8 cellular contexts compared by ENCODE assay signal in the genomic region with DNA sequence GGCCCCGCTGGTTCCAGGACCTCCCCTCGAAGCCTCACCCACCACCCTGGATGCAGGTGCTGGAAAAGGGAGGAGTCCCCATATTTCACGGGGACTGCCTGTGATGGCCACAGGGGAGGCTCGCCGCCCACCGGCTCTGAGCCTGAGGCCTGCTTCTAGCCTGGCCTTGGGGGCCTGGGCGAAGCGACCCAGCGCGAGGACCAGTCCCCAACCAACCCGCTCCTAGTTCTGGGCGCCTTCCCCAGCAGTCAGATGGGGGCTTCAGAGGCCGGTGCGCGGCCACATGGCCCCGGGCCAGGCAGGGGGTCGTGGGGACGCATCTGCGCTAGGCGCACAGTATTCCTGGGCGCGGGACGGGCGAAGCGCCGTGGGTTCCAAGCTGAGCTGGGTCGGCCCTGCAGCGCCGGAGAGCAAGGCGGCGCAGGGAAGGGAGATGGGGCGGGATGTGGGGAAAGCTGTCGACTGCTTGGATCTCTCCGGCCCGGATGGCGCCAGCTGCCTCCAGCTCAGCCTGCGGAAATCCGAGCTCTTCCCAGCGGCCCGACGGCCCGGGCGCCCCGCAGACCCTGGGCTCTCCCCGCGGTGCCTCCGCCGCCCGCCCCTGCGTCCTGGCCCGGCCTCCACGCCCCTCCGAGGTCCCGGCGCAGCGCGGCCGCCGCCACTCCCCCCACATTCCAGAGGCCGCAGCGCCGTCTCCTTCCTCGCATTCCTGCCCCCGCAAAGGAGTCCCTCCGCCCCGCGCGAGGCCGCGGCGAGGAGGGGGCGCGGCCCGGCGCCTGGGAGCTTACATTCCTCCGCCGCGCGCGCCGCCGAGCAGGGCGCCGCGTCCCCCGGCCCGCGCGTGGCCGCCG. TPM values are rescaled to one million over a fixed set of nuclear protein-coding genes. Genes with fewer than 3 reads are reported as not detected.
DNase-seq lines count a peak whose midpoint lies in the region; ATAC-seq and TF ChIP-seq lines count a peak whose summit lies in the region.

A gene (plus strand): TSS at position 788 of the 851 bp plus-strand sequence. CDS start 217 bp downstream, outside the sequence.

- TF ChIP-seq CTCF in HFFc6 (IDR thresholded peaks at IDR 0.05): 0 out of 2 replicates have a peak, but pooled peaks have one; percentile 7

- DNase-seq in HFFc6 (peak; percentile 67), Right ventricle myocardium superior (peak; percentile 86), posterior vena cava (ENCODE audit: low spot score) (peak; percentile 94), SKM-1 (lab: John Stamatoyannopoulos, UW; ENCODE audit: unreplicated experiment) (no peak)
- DNase-seq in activated naive CD8-positive, alpha-beta T cell treated with anti-CD3 and anti-CD28 coated beads, Interleukin-2, amount 10 ng/mL, durations not matched to agents 7 days and 5 days: no peak
- DNase-seq in activated CD8-positive, alpha-beta memory T cell treated with anti-CD3 and anti-CD28 coated beads for 24 hours: no peak

- H3K4me1 Mint-ChIP-seq in HFFc6 (ENCODE audit: low read depth): peaks cover 28% of the 10 kb centered on the region
- H3K4me1 Mint-ChIP-seq in activated naive CD8-positive, alpha-beta T cell treated with anti-CD3 and anti-CD28 coated beads, Interleukin-2, amount 10 ng/mL, durations not matched to agents 7 days and 5 days: peaks cover 3% of the 10 kb centered on the region

- intact Hi-C loops in Right ventricle myocardium superior (cut with DNase I): no loop called here
- intact Hi-C loops in posterior vena cava (cut with DNase I): no loop called here

- POLR2A ChIA-PET in activated naive CD8-positive, alpha-beta T cell treated with anti-CD3 and anti-CD28 coated beads, Interleukin-2, amount 10 ng/mL, durations not matched to agents 7 days and 5 days (lab: Charles Lee): no interaction called here

- H3K9me3 Mint-ChIP-seq in HFFc6: no peaks in the 10 kb centered on the region
- no peaks in the 10 kb centered on the region for H3K9me3 Mint-ChIP-seq in activated naive CD8-positive, alpha-beta T cell treated with anti-CD3 and anti-CD28 coated beads, Interleukin-2, amount 10 ng/mL, durations not matched to agents 7 days and 5 days

- H3K27me3 Mint-ChIP-seq in HFFc6 (ENCODE audit: insufficient read depth): peaks cover 2% of the 10 kb centered on the region
- peaks cover 54% of the 10 kb centered on the region for H3K27me3 Mint-ChIP-seq in activated naive CD8-positive, alpha-beta T cell treated with anti-CD3 and anti-CD28 coated beads, Interleukin-2, amount 10 ng/mL, durations not matched to agents 7 days and 5 days

- no peak for ATAC-seq in activated naive CD8-positive, alpha-beta T cell treated with anti-CD3 and anti-CD28 coated beads, Interleukin-2, amount 10 ng/mL, durations not matched to agents 7 days and 5 days (ENCODE audit: low read depth)
- peak; percentile 84 for ATAC-seq in Right ventricle myocardium superior (ENCODE audit: poor library complexity)
- ATAC-seq in HG03469 (IDR thresholded peaks at IDR 0.05; ENCODE audit: unreplicated experiment): no peak
- ATAC-seq in GM21717 (IDR thresholded peaks at IDR 0.05; ENCODE audit: unreplicated experiment): no peak

- peak within 1 kb of the TSS; percentile 66 for H3K27ac Mint-ChIP-seq in HFFc6
- H3K27ac Mint-ChIP-seq in activated naive CD8-positive, alpha-beta T cell treated with anti-CD3 and anti-CD28 coated beads, Interleukin-2, amount 10 ng/mL, durations not matched to agents 7 days and 5 days: no peak within 1 kb of the TSS

- peaks cover 12% of the 10 kb centered on the region for H3K36me3 Mint-ChIP-seq in HFFc6 (ENCODE audit: low read depth)
- H3K36me3 Mint-ChIP-seq in activated naive CD8-positive, alpha-beta T cell treated with anti-CD3 and anti-CD28 coated beads, Interleukin-2, amount 10 ng/mL, durations not matched to agents 7 days and 5 days: no peaks in the 10 kb centered on the region

- peak within 1 kb of the TSS; percentile 87 for H3K4me3 Mint-ChIP-seq in HFFc6
- peak within 1 kb of the TSS; percentile 43 for H3K4me3 Mint-ChIP-seq in activated naive CD8-positive, alpha-beta T cell treated with anti-CD3 and anti-CD28 coated beads, Interleukin-2, amount 10 ng/mL, durations not matched to agents 7 days and 5 days

RNA-seq across cellular contexts. Expression of the gene that starts here (rescaled TPM):
- total RNA-seq in HFFc6 (2021; fragmentation: NEBNext Ultra II Directional; extraction: Animal tissue kit (Norgen Biotek cat#: 25700)): 10 to 100 TPM; 27.8 to 35.1 (median 29.4) TPM
- total RNA-seq in activated naive CD8-positive, alpha-beta T cell treated with anti-CD3 and anti-CD28 coated beads, Interleukin-2, amount 10 ng/mL, durations not matched to agents 7 days and 5 days: under 1 TPM; 0.23 to 0.55 TPM
- total RNA-seq in Right ventricle myocardium superior: 20.4 TPM
- total RNA-seq in posterior vena cava: 10 to 100 TPM; 20.7 to 28.6 TPM

Comparison
In these comparisons a context has a peak if more than half of its experiments do, and no peak if none do; other contexts are left out.
1. RNA of the gene that starts here (total RNA-seq): 27.8 to 35.1 TPM in HFFc6, 20.7 to 28.6 TPM in posterior vena cava and 20.4 TPM in Right ventricle myocardium superior (single experiment); 0.23 to 0.55 TPM in activated naive CD8-positive, alpha-beta T cell treated with anti-CD3 and anti-CD28 coated beads, Interleukin-2, amount 10 ng/mL, durations not matched to agents 7 days and 5 days; every median in the first group is over 10 times any median in the second.
2. DNase-seq: peak in HFFc6 (single experiment), Right ventricle myocardium superior (single experiment) and posterior vena cava (single experiment); none in activated naive CD8-positive, alpha-beta T cell treated with anti-CD3 and anti-CD28 coated beads, Interleukin-2, amount 10 ng/mL, durations not matched to agents 7 days and 5 days (single experiment), SKM-1 (single experiment) and activated CD8-positive, alpha-beta memory T cell treated with anti-CD3 and anti-CD28 coated beads for 24 hours (single experiment).